19 cellular contexts compared by ENCODE assay signal in genomic region chr15:65676123-65676522, GRCh38. TPM values are rescaled to one million over a fixed set of nuclear protein-coding genes. Genes with fewer than 3 reads are reported as not detected.
DNase-seq lines count a peak whose midpoint lies in the region; ATAC-seq and TF ChIP-seq lines count a peak whose summit lies in the region.
"Had no signal": no experiment of that assay in that cellular context is flagged by ENCODE, and none has a peak within 500 bp of the region (broad histone marks: within the 10 kb centered on the region; RNA-seq: fewer than 3 reads in every experiment).

No MANE protein-coding gene starts in this region.

- peaks cover 51% of the 10 kb centered on the region for H3K36me3 Mint-ChIP-seq in activated T-cell treated with anti-CD3 and anti-CD28 coated beads, Interleukin-2, amount 50 U/mL, for 24 hours (ENCODE audit: low read depth)
- peaks cover 46% of the 10 kb centered on the region for H3K36me3 Mint-ChIP-seq in CD4-positive, alpha-beta T cell (ENCODE audit: low read depth)

- H3K4me1 Mint-ChIP-seq in activated T-cell treated with anti-CD3 and anti-CD28 coated beads, Interleukin-2, amount 50 U/mL, for 24 hours (ENCODE audit: low read depth): no peaks in the 10 kb centered on the region
- H3K4me1 Mint-ChIP-seq in CD4-positive, alpha-beta T cell (ENCODE audit: low read depth): no peaks in the 10 kb centered on the region
- H3K4me1 Mint-ChIP-seq: GM23338, H9 had no signal

- CTCF ChIA-PET in CD4-positive, alpha-beta T cell (lab: Charles Lee): interaction anchor here (1.0 kb wide), 1 partner anchor 170 kb away, joined by 3 read pairs; no protein-coding TSS in a partner anchor
- CTCF ChIA-PET in IMR-90 (lab: Yijun Ruan, JAX): interaction anchor here (0.7 kb wide), 1 partner anchor 157 kb away, joined by 3 read pairs; no protein-coding TSS in a partner anchor

- no peaks in the 10 kb centered on the region for H3K9me3 Mint-ChIP-seq in activated T-cell treated with anti-CD3 and anti-CD28 coated beads, Interleukin-2, amount 50 U/mL, for 24 hours
- H3K9me3 Mint-ChIP-seq in CD4-positive, alpha-beta T cell: no peaks in the 10 kb centered on the region
- H3K9me3 Mint-ChIP-seq: CD8-positive, alpha-beta memory T cell; GM23338; H9; HFFc6 had no signal

- H3K79me1 ChIP-seq in IMR-90 (ENCODE audit: low read depth in 1 of 2, low read length in 2 of 2): no peaks in the 10 kb centered on the region

- TF ChIP-seq RAD21 in IMR-90 (IDR thresholded peaks at IDR 0.05; ENCODE audit: low read length): no peak

- no peak overlapping the region for H2AFZ ChIP-seq in IMR-90 (replicated peaks; ENCODE audit: low read length, poor library complexity)
- H2AFZ ChIP-seq: GM23338 had no signal

- no peak for ATAC-seq in CD4-positive, alpha-beta T cell (ENCODE audit: poor library complexity)
- ATAC-seq in IMR-90 (ENCODE audit: low read depth): no peak
- ATAC-seq: GM12878, GM23338, HCT116 had no signal

- H2BK5ac ChIP-seq in IMR-90 (ENCODE audit: low read depth, low read length, poor library complexity, severe bottlenecking): no peak overlapping the region

- no peaks in the 10 kb centered on the region for H3K27me3 ChIP-seq in CD4-positive, alpha-beta T cell (ENCODE audit: control insufficient read depth, insufficient read depth, low read length)
- no peaks in the 10 kb centered on the region for H3K27me3 ChIP-seq in IMR-90 (ENCODE audit: control insufficient read depth, insufficient read depth, low read length)

- H3K23ac ChIP-seq in IMR-90 (ENCODE audit: low read depth, low read length): no peak overlapping the region

- H3K27ac ChIP-seq in CD4-positive, alpha-beta T cell (ENCODE audit: low read depth, low read length): no peak overlapping the region
- no peak overlapping the region for H3K27ac ChIP-seq in IMR-90 (ENCODE audit: insufficient read depth, low read length)
- H3K27ac ChIP-seq: 22Rv1 had no signal

- no peak overlapping the region for H2AK5ac ChIP-seq in IMR-90 (ENCODE audit: low read depth, low read length)

- H3K56ac ChIP-seq in IMR-90 (ENCODE audit: extremely low read depth, insufficient read depth, low read length): no peak overlapping the region

- H3K18ac ChIP-seq in IMR-90 (ENCODE audit: low read depth, low read length): no peak overlapping the region

- H2BK120ac ChIP-seq in IMR-90 (ENCODE audit: low read depth, low read length): no peak overlapping the region

- H4K20me1 ChIP-seq in IMR-90 (ENCODE audit: insufficient read depth, low read length): no peaks in the 10 kb centered on the region

- no peak for TF ChIP-seq POLR2A in IMR-90 (IDR thresholded peaks at IDR 0.05; ENCODE audit: low read depth, low read length)

- no peaks in the 10 kb centered on the region for H3K9me3 ChIP-seq in CD4-positive, alpha-beta T cell (ENCODE audit: control insufficient read depth, low read length)
- no peaks in the 10 kb centered on the region for H3K9me3 ChIP-seq in IMR-90 (ENCODE audit: control insufficient read depth, insufficient read depth, low read length)

- dilution Hi-C loops in IMR-90 (cut with HindIII; ENCODE audit: low sequenced_read_pairs, unreplicated experiment): no loop called here

- no peak for DNase-seq in activated T-cell treated with anti-CD3 and anti-CD28 coated beads, Interleukin-2, amount 50 U/mL, for 24 hours
- DNase-seq in activated T-cell treated with anti-CD3 and anti-CD28 coated beads, Interleukin-2, amount 50 U/mL, for 1 hour: no peak
- no peak for DNase-seq in CD4-positive, alpha-beta T cell
- DNase-seq in IMR-90 (no peak), anterior cingulate cortex (lab: John Stamatoyannopoulos, UW) (no peak), 8988T (no peak), ecto neural progenitor cell (ENCODE audit: low spot score) (no peak)
- DNase-seq: C1 segment of cervical spinal cord; CD8-positive, alpha-beta memory T cell; DMS 273 treated with DMSO at 0.1 percent for 48 hours; DMS79; EL; GDM1; H9; HFFc6 had no signal

- POLR2A ChIA-PET in CD4-positive, alpha-beta T cell (lab: Charles Lee): no interaction called here
- POLR2A ChIA-PET in IMR-90 (lab: Charles Lee; ENCODE audit: unreplicated experiment): no interaction called here

- no peak overlapping the region for H4K5ac ChIP-seq in IMR-90 (ENCODE audit: low read depth, low read length)

- H3K4ac ChIP-seq in IMR-90 (ENCODE audit: low read depth, low read length): no peak overlapping the region

- peak overlapping the region; percentile 7 for H3K27ac Mint-ChIP-seq in activated T-cell treated with anti-CD3 and anti-CD28 coated beads, Interleukin-2, amount 50 U/mL, for 24 hours
- peak overlapping the region; percentile 24 for H3K27ac Mint-ChIP-seq in CD4-positive, alpha-beta T cell
- H3K27ac Mint-ChIP-seq: GM23338, H9, HFFc6 had no signal

- H4K8ac ChIP-seq in IMR-90 (ENCODE audit: low read depth in 2 of 2, low read length in 2 of 2): no peak overlapping the region

- H3K4me3 ChIP-seq in IMR-90 (ENCODE audit: insufficient read depth, low read depth, low read length): no peak overlapping the region
- H3K4me3 ChIP-seq: GM12878, GM23338 had no signal

- H3K9ac ChIP-seq in IMR-90 (ENCODE audit: low read depth, low read length): no peak overlapping the region

- H3K27me3 Mint-ChIP-seq in activated T-cell treated with anti-CD3 and anti-CD28 coated beads, Interleukin-2, amount 50 U/mL, for 24 hours: no peaks in the 10 kb centered on the region
- H3K27me3 Mint-ChIP-seq in CD4-positive, alpha-beta T cell: no peaks in the 10 kb centered on the region
- H3K27me3 Mint-ChIP-seq: CD8-positive, alpha-beta memory T cell had no signal

- H2BK20ac ChIP-seq in IMR-90 (ENCODE audit: low read depth, low read length): peak overlapping the region; percentile 18; the same call in 1 of the 2 replicates

- H3K36me3 ChIP-seq in IMR-90 (ENCODE audit: control insufficient read depth, insufficient read depth, low read length): peaks cover 11% of the 10 kb centered on the region; the same call in 1 of the 2 replicates

- H3K14ac ChIP-seq in IMR-90 (replicated peaks; ENCODE audit: low read depth, low read length): no peak overlapping the region

- H4K91ac ChIP-seq in IMR-90 (ENCODE audit: insufficient read depth, low read depth, low read length): no peak overlapping the region

- no peak overlapping the region for H3K4me3 Mint-ChIP-seq in activated T-cell treated with anti-CD3 and anti-CD28 coated beads, Interleukin-2, amount 50 U/mL, for 24 hours
- H3K4me3 Mint-ChIP-seq in CD4-positive, alpha-beta T cell: no peak overlapping the region
- H3K4me3 Mint-ChIP-seq: CD8-positive, alpha-beta memory T cell; GM23338; H9; HFFc6 had no signal

- no peaks in the 10 kb centered on the region for H3K4me1 ChIP-seq in IMR-90 (ENCODE audit: control insufficient read depth, insufficient read depth, low read length)

- no peak overlapping the region for H2BK15ac ChIP-seq in IMR-90 (ENCODE audit: low read depth, low read length)

- no peak overlapping the region for H3K4me2 ChIP-seq in IMR-90 (ENCODE audit: low read depth, low read length)
- H3K4me2 ChIP-seq: GM23338 had no signal

- no peak overlapping the region for H2AK9ac ChIP-seq in IMR-90 (replicated peaks; ENCODE audit: low read depth, low read length, poor library complexity)

- no peaks in the 10 kb centered on the region for H3K9me1 ChIP-seq in IMR-90 (ENCODE audit: insufficient read depth, low read length)

- in situ Hi-C loops in IMR-90 (cut with MboI; ENCODE audit: low sequenced_read_pairs): no loop called here

- WGBS in IMR-90 (ENCODE audit: extremely low coverage in 2 of 2, insufficient read length in 1 of 2), 2 experiments: no CpG with 5 or more reads among the region's 2 CpGs

- intact Hi-C loops in CD4-positive, alpha-beta T cell (cut with DNase I, micrococcal nuclease): no loop called here
- intact Hi-C loops in IMR-90 (cut with micrococcal nuclease): no loop called here

- no peak for TF ChIP-seq CTCF in CD4-positive, alpha-beta T cell (IDR thresholded peaks at IDR 0.05)
- TF ChIP-seq CTCF in IMR-90 (conservative IDR thresholded peaks at IDR 0.05; ENCODE audit: low read depth, low read length): no peak

- no TSS peak for BruUV-seq in IMR-90 (replicated peaks; lab: Mats Ljungman, UMichigan)

TF ChIP-seq in IMR-90, 13 proteins besides CTCF, POLR2A, EP300 and RAD21:
- TF ChIP-seq CEBPB (IDR thresholded peaks at IDR 0.05; ENCODE audit: low read depth, low read length) (no peak), NFE2L2 (IDR thresholded peaks at IDR 0.05; ENCODE audit: low read depth, low read length) (no peak), MAZ (IDR thresholded peaks at IDR 0.05; ENCODE audit: borderline replicate concordance, low read depth, low read length) (no peak), CHD1 (IDR thresholded peaks at IDR 0.05; ENCODE audit: low read depth, low read length) (no peak), FOS (IDR thresholded peaks at IDR 0.05; ENCODE audit: low read depth, low read length) (no peak), RCOR1 (IDR thresholded peaks at IDR 0.05; ENCODE audit: insufficient replicate concordance, low read length) (no peak), MAFK (IDR thresholded peaks at IDR 0.05; ENCODE audit: low read depth, low read length) (no peak), RFX5 (IDR thresholded peaks at IDR 0.05; ENCODE audit: low read depth, low read length) (no peak), SMC3 (IDR thresholded peaks at IDR 0.05; ENCODE audit: low read depth, low read length) (no peak), MXI1 (IDR thresholded peaks at IDR 0.05; ENCODE audit: borderline replicate concordance, low read depth, low read length) (no peak), USF2 (IDR thresholded peaks at IDR 0.05; ENCODE audit: low read depth, low read length) (no peak)
- TF ChIP-seq, protein P1, sequence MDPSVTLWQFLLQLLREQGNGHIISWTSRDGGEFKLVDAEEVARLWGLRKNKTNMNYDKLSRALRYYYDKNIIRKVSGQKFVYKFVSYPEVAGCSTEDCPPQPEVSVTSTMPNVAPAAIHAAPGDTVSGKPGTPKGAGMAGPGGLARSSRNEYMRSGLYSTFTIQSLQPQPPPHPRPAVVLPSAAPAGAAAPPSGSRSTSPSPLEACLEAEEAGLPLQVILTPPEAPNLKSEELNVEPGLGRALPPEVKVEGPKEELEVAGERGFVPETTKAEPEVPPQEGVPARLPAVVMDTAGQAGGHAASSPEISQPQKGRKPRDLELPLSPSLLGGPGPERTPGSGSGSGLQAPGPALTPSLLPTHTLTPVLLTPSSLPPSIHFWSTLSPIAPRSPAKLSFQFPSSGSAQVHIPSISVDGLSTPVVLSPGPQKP (IDR thresholded peaks at IDR 0.05; ENCODE audit: borderline replicate concordance, low read depth, low read length): no peak

RNA-seq across cellular contexts. Expression of gene SLC24A1, which starts 54.4 kb away (rescaled TPM):
- 1 to 10 TPM; 2.2 to 2.3 TPM for total RNA-seq in CD4-positive, alpha-beta T cell
- total RNA-seq in IMR-90 (2012; rRNA removed): 3.6 and 3.9 TPM in 2 replicates
- polyA plus RNA-seq in IMR-90 (2012; rRNA removed): 3.8 and 4.9 TPM in 2 replicates
- polyA plus RNA-seq in IMR-90 (2012; cell fraction: cytosol; rRNA removed): 2.3 and 4.2 TPM in 2 replicates
- polyA plus RNA-seq in IMR-90 (2012; cell fraction: nucleus; rRNA removed; ENCODE audit: low replicate concordance): 2.7 and 5.6 TPM in 2 replicates
